In the genomic region with DNA sequence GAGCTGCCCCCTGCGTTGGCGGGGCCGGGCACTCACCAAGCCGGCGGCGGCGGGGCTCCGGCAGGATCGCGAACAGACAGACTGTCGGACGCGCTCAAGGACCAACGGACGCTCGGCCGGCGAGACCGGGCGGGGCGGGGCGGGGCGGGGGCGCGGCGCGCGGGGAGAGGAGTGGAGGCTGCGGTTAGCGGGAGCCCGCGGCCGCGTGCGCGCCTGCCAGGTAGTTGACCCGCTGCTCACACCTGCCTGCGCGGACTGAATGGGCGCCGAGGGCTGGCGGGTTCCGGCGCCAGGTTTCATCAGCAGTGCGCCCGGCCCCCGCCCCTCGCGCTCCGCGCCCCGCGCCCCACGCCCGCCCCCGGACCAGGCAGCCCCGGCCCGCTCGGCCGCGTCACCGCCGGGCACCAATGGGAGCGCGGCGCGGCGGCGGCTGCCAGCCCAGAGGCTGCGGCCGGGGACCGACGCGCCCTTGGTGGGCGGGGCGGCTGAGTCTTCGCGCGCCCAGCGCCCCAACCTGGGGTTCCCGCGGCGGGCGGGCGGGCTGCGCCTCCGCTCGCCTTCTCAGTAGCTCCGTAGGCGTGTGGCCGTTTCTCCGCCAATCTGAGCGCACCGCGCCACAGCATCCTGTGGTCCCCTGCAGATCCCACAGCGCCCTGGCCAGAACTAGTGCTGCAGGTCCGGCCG, we compare ENCODE assay signal across 8 cellular contexts. TPM values are rescaled to one million over a fixed set of nuclear protein-coding genes. Genes with fewer than 3 reads are reported as not detected.
A peak's percentile ranks its signal among the peaks of the same experiment; 100 is the strongest.
DNase-seq lines count a peak whose midpoint lies in the region; ATAC-seq, FAIRE-seq and TF ChIP-seq lines count a peak whose summit lies in the region.

A gene (minus strand): TSS at position 309 of the 684 bp plus-strand sequence. CDS start 59,500 bp downstream, outside the sequence.

- peak; percentile 97 for DNase-seq in GM12891 (ENCODE audit: insufficient read length, low spot score)
- DNase-seq in NCI-H1105 (lab: John Stamatoyannopoulos, UW): peak; percentile 72
- peak; percentile 67 to 92 (median 74) for DNase-seq in T-helper 1 cell
- DNase-seq in left cardiac atrium: peak; percentile 84
- peak; percentile 92 for DNase-seq in posterior vena cava (ENCODE audit: low spot score)
- DNase-seq in upper lobe of right lung: peak; percentile 92

- peak within 1 kb of the TSS; percentile 75 for H3K4me3 ChIP-seq in upper lobe of right lung

- H3K9me3 ChIP-seq in upper lobe of right lung: no peaks in the 10 kb centered on the region

- H3K4me1 ChIP-seq in upper lobe of right lung: peaks cover 7% of the 10 kb centered on the region

- intact Hi-C loops in left cardiac atrium (cut with DNase I): no loop called here
- intact Hi-C loops in posterior vena cava (cut with DNase I): loop anchor here (10.0 kb wide), 3 partner anchors 81 to 839 kb away; no protein-coding TSS in a partner anchor
- intact Hi-C loops in upper lobe of right lung (cut with DNase I): no loop called here

- peak; percentile 97 for FAIRE-seq in GM12891 (lab: Jason Lieb, UNC)

- TF ChIP-seq CTCF in upper lobe of right lung (IDR thresholded peaks at IDR 0.05): no peak

- 0 to 1% (median 1%) methylated on average over 41 to 98 of the region's 98 CpGs for WGBS in adipose tissue, 3 donors

- H3K27ac ChIP-seq in adipose tissue (ENCODE audit: low read depth, low read length): peak within 1 kb of the TSS; percentile 93
- peak within 1 kb of the TSS; percentile 86 for H3K27ac ChIP-seq in upper lobe of right lung

- ATAC-seq in HG02642 (IDR thresholded peaks at IDR 0.05; ENCODE audit: poor library complexity, unreplicated experiment) (peak; percentile 89), left cardiac atrium (peak; percentile 94), upper lobe of right lung (peak; percentile 94)

- H3K27me3 ChIP-seq in upper lobe of right lung: no peaks in the 10 kb centered on the region

- TF ChIP-seq POLR2A in GM12891 (IDR thresholded peaks at IDR 0.05; ENCODE audit: low read depth, low read length): no peak

- H3K36me3 ChIP-seq in upper lobe of right lung: no peaks in the 10 kb centered on the region

TF ChIP-seq in GM12891, 5 proteins besides CTCF, POLR2A, EP300 and RAD21:
- peak; percentile 62; the same call in 1 of the 2 replicates for TF ChIP-seq TAF1 (IDR thresholded peaks at IDR 0.05; ENCODE audit: low read depth, low read length)
- TF ChIP-seq SPI1 (IDR thresholded peaks at IDR 0.05; ENCODE audit: low read depth, low read length): no peak
TF ChIP-seq in GM12891: peak in this region for 1.

RNA-seq across cellular contexts. Expression of the gene that starts here (rescaled TPM):
- 10.9 TPM for polyA plus RNA-seq in GM12891 (2012; ENCODE audit: low read depth, missing spikeins)
- polyA plus RNA-seq in adipose tissue: 10 to 100 TPM in 2 of 3 donors, 1 to 10 TPM in 1; 4.4 to 14.4 (median 10.8) TPM
- total RNA-seq in left cardiac atrium: 10 to 100 TPM; 11.8 to 38.6 TPM
- total RNA-seq in posterior vena cava: 10 to 100 TPM; 47.7 to 63.5 TPM
- 30.2 TPM for total RNA-seq in upper lobe of right lung

Comparison
In these comparisons a context has a peak if more than half of its experiments do, and no peak if none do; other contexts are left out.
1. Peak in every context shown above with its lines: DNase-seq, ATAC-seq, H3K4me3 ChIP-seq and H3K27ac ChIP-seq.
2. intact Hi-C loops: an anchor here in posterior vena cava (10.0 kb wide); none called in left cardiac atrium and upper lobe of right lung.